ENCODE assay signal across 18 cellular contexts in the genomic region with DNA sequence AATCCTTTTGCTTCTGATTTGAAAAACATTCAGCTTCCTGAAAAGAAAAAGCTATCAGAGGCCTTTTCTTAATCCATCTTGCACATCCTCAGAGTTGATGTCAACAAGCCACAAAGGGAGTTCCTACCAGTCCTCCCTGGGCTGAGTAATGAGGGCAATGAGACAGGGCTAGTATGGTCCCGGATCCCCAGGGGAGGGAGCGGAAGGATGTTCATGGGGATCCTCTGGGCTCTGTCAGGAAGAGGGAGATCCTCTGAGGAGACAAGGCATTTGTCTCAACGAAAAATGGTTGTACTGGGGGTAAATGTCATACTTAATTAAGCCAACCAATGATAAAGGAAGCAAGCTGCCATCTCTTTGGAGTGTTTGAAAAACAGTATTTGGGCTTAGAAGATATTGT.
"Had no signal": no experiment of that assay in that cellular context is flagged by ENCODE, and none has a peak within 500 bp of the region (broad histone marks: within the 10 kb centered on the region; RNA-seq: fewer than 3 reads in every experiment).

No MANE protein-coding gene starts in this region.

- DNase-seq: effector memory CD4-positive, alpha-beta T cell; mammary epithelial cell; naive thymus-derived CD4-positive, alpha-beta T cell; nucleus accumbens; ovary; stimulated activated CD4-positive, alpha-beta T cell treated with anti-CD3 and anti-CD28 coated beads, Interleukin-2, amount 100 ng/mL, for 48 hours; stimulated activated naive CD8-positive, alpha-beta T cell treated with anti-CD3 and anti-CD28 coated beads, Interleukin-15, Interleukin-2, amounts not matched to agents 100 U/mL and 50 U/mL, for 24 hours; thyroid gland; upper lobe of left lung had no signal

- H3K79me2 ChIP-seq: hepatocyte had no signal

- H3K36me3 ChIP-seq: esophagus muscularis mucosa, gastroesophageal sphincter, neural progenitor cell, ovary, suprapubic skin, thyroid gland, upper lobe of left lung, vagina had no signal

- H3K4me3 Mint-ChIP-seq: naive thymus-derived CD4-positive, alpha-beta T cell; neural progenitor cell had no signal

- H3K4me2 ChIP-seq: hepatocyte, neural progenitor cell, smooth muscle cell had no signal

- H3K27me3 Mint-ChIP-seq: naive thymus-derived CD4-positive, alpha-beta T cell; progenitor cell of endocrine pancreas had no signal

- H2AFZ ChIP-seq: hepatocyte had no signal

- H3K36me3 Mint-ChIP-seq: neural progenitor cell had no signal

- H3K27ac ChIP-seq: epithelial cell of prostate, esophagus muscularis mucosa, hepatocyte, neural progenitor cell, ovary, suprapubic skin, thyroid gland, upper lobe of left lung, vagina had no signal

- H3K27ac Mint-ChIP-seq: naive thymus-derived CD4-positive, alpha-beta T cell; neural progenitor cell; progenitor cell of endocrine pancreas had no signal

- H3K9me3 Mint-ChIP-seq: naive thymus-derived CD4-positive, alpha-beta T cell; neural progenitor cell had no signal

- H3K4me1 Mint-ChIP-seq: naive thymus-derived CD4-positive, alpha-beta T cell had no signal

- ATAC-seq: gastroesophageal sphincter; naive thymus-derived CD4-positive, alpha-beta T cell; stimulated activated naive CD8-positive, alpha-beta T cell treated with anti-CD3 and anti-CD28 coated beads, Interleukin-15, Interleukin-2, amounts not matched to agents 100 U/mL and 50 U/mL, for 24 hours had no signal

- H3K4me3 ChIP-seq: esophagus muscularis mucosa, gastroesophageal sphincter, hepatocyte, neural progenitor cell, ovary, smooth muscle cell, suprapubic skin, thyroid gland, upper lobe of left lung, vagina had no signal

- H3K9ac ChIP-seq: neural progenitor cell had no signal

- H3K27me3 ChIP-seq: esophagus muscularis mucosa, gastroesophageal sphincter, hepatocyte, neural progenitor cell, ovary, suprapubic skin, thyroid gland, upper lobe of left lung, vagina had no signal

- H3K9me3 ChIP-seq: esophagus muscularis mucosa, gastroesophageal sphincter, ovary, suprapubic skin, thyroid gland, upper lobe of left lung, vagina had no signal
